3 cellular contexts compared by ENCODE assay signal in genomic region chr4:28296239-28296638, GRCh38.
"Had no signal": no experiment of that assay in that cellular context is flagged by ENCODE, and none has a peak within 500 bp of the region (broad histone marks: within the 10 kb centered on the region; RNA-seq: fewer than 3 reads in every experiment).

No MANE protein-coding gene starts in this region.

- DNase-seq: GDM1, GF-D8 had no signal

- H3K4me3 ChIP-seq: GM12878 had no signal

- ATAC-seq: GM12878 had no signal
